In genomic region chr2:114685102-114685501, GRCh38 we compare ENCODE assay signal across 16 cellular contexts.
DNase-seq lines count a peak whose midpoint lies in the region; ATAC-seq and TF ChIP-seq lines count a peak whose summit lies in the region.
"Had no signal": no experiment of that assay in that cellular context is flagged by ENCODE, and none has a peak within 500 bp of the region (broad histone marks: within the 10 kb centered on the region; RNA-seq: fewer than 3 reads in every experiment).

No MANE protein-coding gene starts in this region.

- no peaks in the 10 kb centered on the region for H3K9me2 ChIP-seq in Karpas-422 (replicated peaks; ENCODE audit: insufficient read depth, low read length)

- 0 out of 2 replicates have a peak overlapping the region, but pooled peaks have one; percentile 15 for H3K9ac ChIP-seq in HUES48 (ENCODE audit: low read depth, low read length)
- no peak overlapping the region for H3K9ac ChIP-seq in neural progenitor cell
- H3K9ac ChIP-seq in Karpas-422 (ENCODE audit: low read length): no peak overlapping the region

- H3K4me1 Mint-ChIP-seq in WTC11 (peaks cover 32% of the 10 kb centered on the region), neural progenitor cell (peaks cover 11% of the 10 kb centered on the region)
- H3K4me1 Mint-ChIP-seq: CD4-positive, alpha-beta memory T cell had no signal

- H3K27ac ChIP-seq in HUES48 (ENCODE audit: low read depth, low read length): peak overlapping the region; percentile 90
- H3K27ac ChIP-seq in neural progenitor cell: no peak overlapping the region
- H3K27ac ChIP-seq in Karpas-422 (ENCODE audit: low read length): no peak overlapping the region
- H3K27ac ChIP-seq: A549, C4-2B had no signal

- CTCF ChIA-PET in WTC11 (lab: Charles Lee): no interaction called here

- H3K27me3 Mint-ChIP-seq in WTC11 (ENCODE audit: low read depth) (peaks cover 3% of the 10 kb centered on the region), neural progenitor cell (ENCODE audit: insufficient read depth, low read depth) (no peaks in the 10 kb centered on the region)

- H3K4me1 ChIP-seq in HUES48 (ENCODE audit: control insufficient read depth, insufficient read depth, low read length): peaks cover 32% of the 10 kb centered on the region
- H3K4me1 ChIP-seq in neural progenitor cell: peaks cover 18% of the 10 kb centered on the region
- H3K4me1 ChIP-seq in Karpas-422 (ENCODE audit: low read length): no peaks in the 10 kb centered on the region
- H3K4me1 ChIP-seq: A549, BE2C had no signal

- H3K4me3 Mint-ChIP-seq in WTC11: peak overlapping the region; percentile 10; the same call in 1 of the 2 replicates
- no peak overlapping the region for H3K4me3 Mint-ChIP-seq in neural progenitor cell
- H3K4me3 Mint-ChIP-seq: CD4-positive, alpha-beta memory T cell had no signal

- POLR2A ChIA-PET in WTC11 (lab: Charles Lee): no interaction called here

- H3K79me2 ChIP-seq in neural progenitor cell (ENCODE audit: low read depth): no peaks in the 10 kb centered on the region
- no peaks in the 10 kb centered on the region for H3K79me2 ChIP-seq in Karpas-422 (ENCODE audit: low read length)

- H3K9me3 ChIP-seq in HUES48 (ENCODE audit: control insufficient read depth, insufficient read depth, low read length): no peaks in the 10 kb centered on the region
- no peaks in the 10 kb centered on the region for H3K9me3 ChIP-seq in neural progenitor cell (ENCODE audit: low read depth)
- no peaks in the 10 kb centered on the region for H3K9me3 ChIP-seq in Karpas-422 (ENCODE audit: low read length)
- H3K9me3 ChIP-seq: A549, BE2C had no signal

- peaks cover 6% of the 10 kb centered on the region; the same call in 1 of the 2 replicates for H3K36me3 Mint-ChIP-seq in WTC11
- no peaks in the 10 kb centered on the region for H3K36me3 Mint-ChIP-seq in neural progenitor cell
- H3K36me3 Mint-ChIP-seq: CD4-positive, alpha-beta memory T cell had no signal

- H3K27me3 ChIP-seq in HUES48 (ENCODE audit: control insufficient read depth, insufficient read depth, low read length) (no peaks in the 10 kb centered on the region), neural progenitor cell (no peaks in the 10 kb centered on the region), Karpas-422 (ENCODE audit: low read length) (no peaks in the 10 kb centered on the region)
- H3K27me3 ChIP-seq: BE2C had no signal

- DNase-seq in WTC11 (ENCODE audit: low spot score): no peak
- peak; percentile 18 for DNase-seq in iPS-NIHi11 (ENCODE audit: low spot score)
- peak; percentile 33 for DNase-seq in neural progenitor cell (ENCODE audit: low spot score)
- DNase-seq in Karpas-422: no peak
- no peak for DNase-seq in NCI-H2196 treated with DMSO at 0.1 percent for 48 hours (lab: John Stamatoyannopoulos, UW; ENCODE audit: unreplicated experiment)
- no peak for DNase-seq in COLO829 (ENCODE audit: low spot score)
- DNase-seq: BE2C, COR-L47, DMS153, DMS79 treated with DMSO at 0.1 percent for 48 hours, EL had no signal

- no peaks in the 10 kb centered on the region for H3K36me3 ChIP-seq in HUES48 (ENCODE audit: control insufficient read depth, insufficient read depth, low read length)
- no peaks in the 10 kb centered on the region for H3K36me3 ChIP-seq in neural progenitor cell
- no peaks in the 10 kb centered on the region for H3K36me3 ChIP-seq in Karpas-422 (ENCODE audit: insufficient read depth, low read length)
- H3K36me3 ChIP-seq: BE2C had no signal

- H3F3A ChIP-seq in neural progenitor cell (ENCODE audit: low read depth): no peaks in the 10 kb centered on the region

- no peak for ATAC-seq in WTC11
- ATAC-seq: A549, HCT116 had no signal

- H4K20me1 ChIP-seq in neural progenitor cell (ENCODE audit: low read depth) (no peaks in the 10 kb centered on the region), Karpas-422 (ENCODE audit: insufficient read depth, low read depth, low read length) (no peaks in the 10 kb centered on the region)

- H3K4me2 ChIP-seq in neural progenitor cell (no peak overlapping the region), Karpas-422 (ENCODE audit: low read depth, low read length, poor library complexity, severe bottlenecking) (no peak overlapping the region)
- H3K4me2 ChIP-seq: A549 had no signal

- H2AFZ ChIP-seq in neural progenitor cell (replicated peaks): no peak overlapping the region
- no peak overlapping the region for H2AFZ ChIP-seq in Karpas-422 (ENCODE audit: low read length)

- H3K9me3 Mint-ChIP-seq in WTC11 (peaks cover 39% of the 10 kb centered on the region), neural progenitor cell (no peaks in the 10 kb centered on the region)

- H3K27ac Mint-ChIP-seq in WTC11 (peak overlapping the region; percentile 50; the same call in 1 of the 2 replicates), neural progenitor cell (no peak overlapping the region)
- H3K27ac Mint-ChIP-seq: CD4-positive, alpha-beta memory T cell had no signal

- H3K4me3 ChIP-seq in HUES48 (ENCODE audit: low read depth, low read length) (peak overlapping the region; percentile 30), neural progenitor cell (no peak overlapping the region), Karpas-422 (ENCODE audit: low read length) (no peak overlapping the region)
- H3K4me3 ChIP-seq: A549 had no signal

- no peak for TF ChIP-seq CTCF in WTC11 (IDR thresholded peaks at IDR 0.05)
- no peak for TF ChIP-seq CTCF in neural progenitor cell (IDR thresholded peaks at IDR 0.05)

TF ChIP-seq in WTC11, 78 proteins besides CTCF, POLR2A, EP300 and RAD21:
- TF ChIP-seq SP1 (CRISPR knock-in tag; conservative IDR thresholded peaks at IDR 0.05) (no peak), ZNF121 (CRISPR knock-in tag; IDR thresholded peaks at IDR 0.05) (no peak), NR3C1 (CRISPR knock-in tag; conservative IDR thresholded peaks at IDR 0.05; ENCODE audit: low read depth) (no peak), ESRRA (CRISPR knock-in tag; IDR thresholded peaks at IDR 0.05; ENCODE audit: borderline replicate concordance) (no peak), ZSCAN18 (CRISPR knock-in tag; IDR thresholded peaks at IDR 0.05) (no peak), JAZF1 (CRISPR knock-in tag; IDR thresholded peaks at IDR 0.05) (no peak), ATF6 (CRISPR knock-in tag; IDR thresholded peaks at IDR 0.05) (no peak), USF1 (CRISPR knock-in tag; IDR thresholded peaks at IDR 0.05) (no peak), CREM (CRISPR knock-in tag; IDR thresholded peaks at IDR 0.05) (no peak), KAT7 (CRISPR knock-in tag; IDR thresholded peaks at IDR 0.05; ENCODE audit: borderline replicate concordance) (no peak), SMAD4 (CRISPR knock-in tag; IDR thresholded peaks at IDR 0.05) (no peak), GABPB1 (CRISPR knock-in tag; IDR thresholded peaks at IDR 0.05) (no peak), EMX1 (CRISPR knock-in tag; IDR thresholded peaks at IDR 0.05) (no peak), NR2C2 (CRISPR knock-in tag; IDR thresholded peaks at IDR 0.05) (no peak), ZNF425 (CRISPR knock-in tag; conservative IDR thresholded peaks at IDR 0.05) (no peak), PRRX2 (CRISPR knock-in tag; IDR thresholded peaks at IDR 0.05) (no peak)

Comparison
In these comparisons a context has a peak if more than half of its experiments do, and no peak if none do; other contexts are left out.
1. DNase-seq: peak in iPS-NIHi11 (single experiment) and neural progenitor cell (single experiment); none in WTC11 (single experiment), Karpas-422 (single experiment), NCI-H2196 treated with DMSO at 0.1 percent for 48 hours (single experiment) and COLO829 (single experiment).